Comparison of ENCODE assay signal across 8 cellular contexts in genomic region chr22:39520054-39520873, GRCh38. TPM values are rescaled to one million over a fixed set of nuclear protein-coding genes. Genes with fewer than 3 reads are reported as not detected.
A peak's percentile ranks its signal among the peaks of the same experiment; 100 is the strongest.
DNase-seq lines count a peak whose midpoint lies in the region; ATAC-seq and TF ChIP-seq lines count a peak whose summit lies in the region.

ATF4 (plus strand) TSS chr22:39520562; CDS start chr22:39521446, 884 bp downstream.

- ATAC-seq in GM21576 (IDR thresholded peaks at IDR 0.05; ENCODE audit: unreplicated experiment), result peak; percentile 66
- ATAC-seq in PC-3, result peak; percentile 75
- ATAC-seq in mucosa of descending colon, result peak; percentile 85

- 0 out of 2 replicates have a peak, but pooled peaks have one; percentile 15 for TF ChIP-seq EP300 in Ishikawa (IDR thresholded peaks at IDR 0.05; ENCODE audit: borderline replicate concordance)

- BruUV-seq in PC-3 (replicated peaks; lab: Mats Ljungman, UMichigan), result no TSS peak

- no peaks in the 10 kb centered on the region for H3K27me3 ChIP-seq in PC-3 (ENCODE audit: low read length)

- H3K9me3 ChIP-seq in PC-3 (ENCODE audit: low read length) (no peaks in the 10 kb centered on the region), mucosa of descending colon (no peaks in the 10 kb centered on the region)

- intact Hi-C loops in PC-3 (cut with micrococcal nuclease), result no loop called here
- intact Hi-C loops in mucosa of descending colon (cut with DNase I, micrococcal nuclease), result no loop called here

- TF ChIP-seq RAD21 in Ishikawa (IDR thresholded peaks at IDR 0.05; ENCODE audit: low read depth), result no peak

- H4K20me1 ChIP-seq in PC-3 (ENCODE audit: low read length), result peaks cover 39% of the 10 kb centered on the region

- H3K4me2 ChIP-seq in PC-3 (ENCODE audit: low read length), result peak within 1 kb of the TSS; percentile 93

- DNase-seq in DMS114 treated with DMSO at 0.1 percent for 48 hours (lab: John Stamatoyannopoulos, UW; ENCODE audit: unreplicated experiment), result peak; percentile 96
- DNase-seq in PC-3, result peak; percentile 95
- DNase-seq in activated T-cell treated with anti-CD3 and anti-CD28 coated beads for 48 hours (ENCODE audit: low read depth), result peak; percentile 94
- peak; percentile 99 for DNase-seq in epithelial cell of esophagus (ENCODE audit: low read depth)
- peak; percentile 97 to 99 (median 98) for DNase-seq in mucosa of descending colon
- DNase-seq in stimulated activated CD8-positive, alpha-beta memory T cell treated with anti-CD3 and anti-CD28 coated beads, Interleukin-4, amount 100 ng/mL, for 24 hours (ENCODE audit: low read depth), result peak; percentile 92

- H3K36me3 ChIP-seq in PC-3 (ENCODE audit: low read depth, low read length) (peaks cover 26% of the 10 kb centered on the region), mucosa of descending colon (ENCODE audit: low read depth) (peaks cover 6% of the 10 kb centered on the region)

- H2AFZ ChIP-seq in PC-3 (ENCODE audit: low read length), result peak within 1 kb of the TSS; percentile 79

- POLR2A ChIA-PET in PC-3 (lab: Charles Lee; ENCODE audit: unreplicated experiment), result interaction anchor here (0.5 to 1.0 kb wide), 4 partner anchors 9 to 524 kb away, joined by 3 to 8 read pairs (median 4); partner anchors contain the start of gene PDGFB

- peaks cover 19% of the 10 kb centered on the region for H3K4me1 ChIP-seq in PC-3 (ENCODE audit: insufficient read depth, low read length)
- peaks cover 34% of the 10 kb centered on the region for H3K4me1 ChIP-seq in mucosa of descending colon (ENCODE audit: low read depth)

- H3K9ac ChIP-seq in PC-3 (ENCODE audit: low read length), result peak within 1 kb of the TSS; percentile 100

- no peak for TF ChIP-seq CTCF in PC-3 (conservative IDR thresholded peaks at IDR 0.05; ENCODE audit: low read depth, low read length)
- TF ChIP-seq CTCF in epithelial cell of esophagus (IDR thresholded peaks at IDR 0.05; ENCODE audit: insufficient read depth, low read depth, low read length, missing control alignments), result no peak
- TF ChIP-seq CTCF in mucosa of descending colon (IDR thresholded peaks at IDR 0.05), result no peak

- peaks cover 50% of the 10 kb centered on the region for H3K79me2 ChIP-seq in PC-3 (ENCODE audit: low read length)

- H3F3A ChIP-seq in PC-3 (ENCODE audit: low read length, unreplicated experiment), result peaks cover 18% of the 10 kb centered on the region

- peak within 1 kb of the TSS; percentile 80 for H3K27ac ChIP-seq in PC-3 (ENCODE audit: low read length)

- CTCF ChIA-PET in PC-3 (lab: Charles Lee), result interaction anchor here (0.6 to 1.0 kb wide), 3 partner anchors 9 to 26 kb away, joined by 3 to 14 read pairs (median 4); partner anchors contain the start of gene MIEF1

- peak within 1 kb of the TSS; percentile 99 for H3K4me3 ChIP-seq in PC-3 (ENCODE audit: low read length)
- H3K4me3 ChIP-seq in epithelial cell of esophagus (ENCODE audit: low read length), result peak within 1 kb of the TSS; percentile 80
- peak within 1 kb of the TSS; percentile 100 for H3K4me3 ChIP-seq in mucosa of descending colon

- H3K9me2 ChIP-seq in PC-3 (replicated peaks; ENCODE audit: low read length), result no peaks in the 10 kb centered on the region

TF ChIP-seq in Ishikawa, 13 proteins besides CTCF, POLR2A, EP300 and RAD21:
- TF ChIP-seq YY1 (IDR thresholded peaks at IDR 0.05; ENCODE audit: low read depth) (peak; percentile 96), CREB1 (IDR thresholded peaks at IDR 0.05; ENCODE audit: low read depth) (peak; percentile 68; the same call in 1 of the 2 replicates), FOXM1 (IDR thresholded peaks at IDR 0.05; ENCODE audit: borderline replicate concordance, low read depth) (peak; percentile 76), REST (IDR thresholded peaks at IDR 0.05; ENCODE audit: low read depth) (no peak), EGR1 (IDR thresholded peaks at IDR 0.05) (peak; percentile 24), TAF1 (IDR thresholded peaks at IDR 0.05; ENCODE audit: low read depth) (peak; percentile 96), MAX (IDR thresholded peaks at IDR 0.05) (peak; percentile 77), NFIC (IDR thresholded peaks at IDR 0.05) (no peak; the same call in 1 of the 2 replicates), TEAD4 (IDR thresholded peaks at IDR 0.05) (no peak), USF1 (IDR thresholded peaks at IDR 0.05) (peak; percentile 99), ZBTB7A (IDR thresholded peaks at IDR 0.05; ENCODE audit: low read depth) (no peak; the same call in 1 of the 2 replicates), TCF12 (IDR thresholded peaks at IDR 0.05; ENCODE audit: low read depth) (peak; percentile 28), CEBPB (IDR thresholded peaks at IDR 0.05) (no peak)
TF ChIP-seq in Ishikawa: peak in this region for 8.

RNA-seq across cellular contexts. Expression of gene ATF4, which starts in this region (rescaled TPM):
- total RNA-seq in PC-3 (2014; rRNA removed) (230 and 240 TPM in 2 replicates), mucosa of descending colon (100 to 1,000 TPM; 201 to 581 (median 205) TPM)

Comparison
In these comparisons a context has a peak if more than half of its experiments do, and no peak if none do; other contexts are left out.
1. Peak in every context shown above with its lines: DNase-seq, ATAC-seq, H3K4me3 ChIP-seq and H3K27ac ChIP-seq.